14 cellular contexts compared by ENCODE assay signal in genomic region chr15:60363903-60364302, GRCh38. TPM values are rescaled to one million over a fixed set of nuclear protein-coding genes. Genes with fewer than 3 reads are reported as not detected.
DNase-seq lines count a peak whose midpoint lies in the region; TF ChIP-seq lines count a peak whose summit lies in the region.
"Had no signal": no experiment of that assay in that cellular context is flagged by ENCODE, and none has a peak within 500 bp of the region (broad histone marks: within the 10 kb centered on the region; RNA-seq: fewer than 3 reads in every experiment).

No MANE protein-coding gene starts in this region.

- intact Hi-C loops in transverse colon (cut with DNase I; ENCODE audit: low total_unique reads) = loop anchor here (5.0 kb wide), 1 partner anchor 83 kb away; no protein-coding TSS in a partner anchor

- H3K27ac Mint-ChIP-seq in CD8-positive, alpha-beta memory T cell = peak overlapping the region in 6 of 8 donors; percentile 21 to 75 (median 46)
- H3K27ac Mint-ChIP-seq in brain = peak overlapping the region in 4 of 5 experiments; percentile 3 to 89 (median 84)
- H3K27ac Mint-ChIP-seq in nephron progenitor cell = peak overlapping the region; percentile 89
- H3K27ac Mint-ChIP-seq: dendritic cell treated with granulocyte-macrophage colony-stimulating factor and Interleukin-4, amounts not matched to agents 40 ng/mL and 50 ng/mL, for 4 days had no signal

- peaks cover 61% of the 10 kb centered on the region for H3K36me3 ChIP-seq in ACC112 (ENCODE audit: insufficient read depth, low read length)
- H3K36me3 ChIP-seq in CD8-positive, alpha-beta memory T cell (ENCODE audit: insufficient read depth, low read length) = peaks cover 3% of the 10 kb centered on the region
- H3K36me3 ChIP-seq in transverse colon = peaks cover 0 to 32% (median 5%) of the 10 kb centered on the region in 4 donors

- H3K27ac ChIP-seq in ACC112 (ENCODE audit: low read depth, low read length) (peak overlapping the region; percentile 91), transverse colon (peak overlapping the region in 1 of 4 donors; percentile 62)
- no peak overlapping the region for H3K27ac ChIP-seq in CD8-positive, alpha-beta memory T cell (ENCODE audit: low read depth, low read length)

- no peak for DNase-seq in CD8-positive, alpha-beta memory T cell
- DNase-seq in nephron progenitor cell = no peak
- DNase-seq in putamen (ENCODE audit: low spot score) = no peak
- no peak for DNase-seq in transverse colon
- DNase-seq in activated CD8-positive, alpha-beta memory T cell treated with anti-CD3 and anti-CD28 coated beads, Interleukin-2, amount 50 U/mL, for 48 hours = no peak
- DNase-seq in activated effector memory CD4-positive, alpha-beta T cell treated with anti-CD3 and anti-CD28 coated beads, Interleukin-2, amount 50 U/mL, for 16 hours = no peak
- DNase-seq: activated naive CD8-positive, alpha-beta T cell treated with anti-CD3 and anti-CD28 coated beads, Interleukin-2, amount 10 ng/mL, durations not matched to agents 7 days and 5 days; immature natural killer cell; NCI-H1105 treated with DMSO at 0.1 percent for 48 hours; stimulated activated CD4-positive, alpha-beta T cell treated with anti-CD3 and anti-CD28 coated beads, Interleukin-2, amount 100 ng/mL, for 48 hours had no signal

- WGBS in transverse colon (ENCODE audit: low coverage in 1 of 2), 2 donors = 88% methylated on average over 13 of the region's 13 CpGs; no CpG with 5 or more reads in 1 of the 2 donors

- CTCF ChIA-PET in CD8-positive, alpha-beta memory T cell (lab: Charles Lee) = interaction anchor here (2.1 kb wide), 1 partner anchor 157 kb away, joined by 10 read pairs; no protein-coding TSS in a partner anchor

- H3K4me1 ChIP-seq in ACC112 (ENCODE audit: control insufficient read depth, insufficient read depth, low read length, unreplicated experiment) (peaks cover 66% of the 10 kb centered on the region), transverse colon (peaks cover 8 to 38% (median 25%) of the 10 kb centered on the region in 4 donors)
- peaks cover 11% of the 10 kb centered on the region for H3K4me1 ChIP-seq in CD8-positive, alpha-beta memory T cell (ENCODE audit: insufficient read depth, low read length)

- no peak overlapping the region for H2AFZ ChIP-seq in ACC112 (ENCODE audit: low read length, unreplicated experiment)

- no peaks in the 10 kb centered on the region for H3K9me3 ChIP-seq in CD8-positive, alpha-beta memory T cell (ENCODE audit: low read length)
- H3K9me3 ChIP-seq in transverse colon = no peaks in the 10 kb centered on the region

- POLR2A ChIA-PET in CD8-positive, alpha-beta memory T cell (lab: Charles Lee) = interaction anchor here (0.5 kb wide), 1 partner anchor 1376 kb away, joined by 3 read pairs; the partner anchor contains the start of gene RNF111

- peaks cover 20 to 34% (median 28%) of the 10 kb centered on the region in 3 donors for H3K4me1 Mint-ChIP-seq in CD8-positive, alpha-beta memory T cell
- H3K4me1 Mint-ChIP-seq in brain (peaks cover 39% of the 10 kb centered on the region), nephron progenitor cell (peaks cover 34% of the 10 kb centered on the region)

- no peak for TF ChIP-seq CTCF in brain (conservative IDR thresholded peaks at IDR 0.05)
- TF ChIP-seq CTCF in nephron progenitor cell (IDR thresholded peaks at IDR 0.05) = no peak
- no peak for TF ChIP-seq CTCF in transverse colon (IDR thresholded peaks at IDR 0.05)

- no peak for TF ChIP-seq POLR2A in transverse colon (IDR thresholded peaks at IDR 0.05)

- no peaks in the 10 kb centered on the region for H3K9me3 Mint-ChIP-seq in CD8-positive, alpha-beta memory T cell
- H3K9me3 Mint-ChIP-seq in brain (peaks cover 3 to 7% (median 5%) of the 10 kb centered on the region in 5 experiments), nephron progenitor cell (peaks cover 20% of the 10 kb centered on the region)
- H3K9me3 Mint-ChIP-seq: activated naive CD8-positive, alpha-beta T cell treated with anti-CD3 and anti-CD28 coated beads, Interleukin-2, amount 10 ng/mL, durations not matched to agents 7 days and 5 days; dendritic cell treated with granulocyte-macrophage colony-stimulating factor and Interleukin-4, amounts not matched to agents 40 ng/mL and 50 ng/mL, for 4 days; IgD-negative memory B cell; immature natural killer cell had no signal

- H3K4me3 Mint-ChIP-seq in CD8-positive, alpha-beta memory T cell = no peak overlapping the region
- H3K4me3 Mint-ChIP-seq in brain = no peak overlapping the region
- no peak overlapping the region for H3K4me3 Mint-ChIP-seq in nephron progenitor cell
- H3K4me3 Mint-ChIP-seq: activated naive CD8-positive, alpha-beta T cell treated with anti-CD3 and anti-CD28 coated beads, Interleukin-2, amount 10 ng/mL, durations not matched to agents 7 days and 5 days; dendritic cell treated with granulocyte-macrophage colony-stimulating factor and Interleukin-4, amounts not matched to agents 40 ng/mL and 50 ng/mL, for 4 days; IgD-negative memory B cell; immature natural killer cell had no signal

- H3K27me3 Mint-ChIP-seq in CD8-positive, alpha-beta memory T cell = peaks cover 0 to 3% of the 10 kb centered on the region in 2 donors
- no peaks in the 10 kb centered on the region for H3K27me3 Mint-ChIP-seq in brain
- H3K27me3 Mint-ChIP-seq in nephron progenitor cell (ENCODE audit: low read depth, poor library complexity) = no peaks in the 10 kb centered on the region
- H3K27me3 Mint-ChIP-seq: activated naive CD8-positive, alpha-beta T cell treated with anti-CD3 and anti-CD28 coated beads, Interleukin-2, amount 10 ng/mL, durations not matched to agents 7 days and 5 days; dendritic cell treated with granulocyte-macrophage colony-stimulating factor and Interleukin-4, amounts not matched to agents 40 ng/mL and 50 ng/mL, for 4 days; IgD-negative memory B cell had no signal

- no peak for TF ChIP-seq EP300 in transverse colon (IDR thresholded peaks at IDR 0.05; ENCODE audit: low read depth)

- H3K36me3 Mint-ChIP-seq in CD8-positive, alpha-beta memory T cell = peaks cover 3 to 68% (median 8%) of the 10 kb centered on the region in 3 donors
- H3K36me3 Mint-ChIP-seq in brain (peaks cover 25% of the 10 kb centered on the region), nephron progenitor cell (ENCODE audit: low read depth) (peaks cover 44% of the 10 kb centered on the region)

- H3K4me3 ChIP-seq in ACC112 (ENCODE audit: low read depth, low read length) (no peak overlapping the region), transverse colon (no peak overlapping the region)
- no peak overlapping the region for H3K4me3 ChIP-seq in CD8-positive, alpha-beta memory T cell (ENCODE audit: low read length)

- in situ Hi-C loops in transverse colon (cut with MboI; ENCODE audit: low pct_ligation_motif_present in 1 of 4, low pct_unique_long_range_greater_than_20kb in 1 of 4, low sequenced_read_pairs in 3 of 4) = loop anchor here in 1 of 4 donors (5.0 kb wide), 1 partner anchor 73 kb away; no protein-coding TSS in a partner anchor

- H3K27me3 ChIP-seq in ACC112 (ENCODE audit: insufficient read depth, low read length) = no peaks in the 10 kb centered on the region
- no peaks in the 10 kb centered on the region for H3K27me3 ChIP-seq in CD8-positive, alpha-beta memory T cell (ENCODE audit: insufficient read depth, low read length, poor library complexity, severe bottlenecking)
- no peaks in the 10 kb centered on the region for H3K27me3 ChIP-seq in transverse colon

- peaks cover 66% of the 10 kb centered on the region for H3K79me2 ChIP-seq in ACC112 (ENCODE audit: control insufficient read depth, insufficient read depth, low read length, unreplicated experiment)

RNA-seq across cellular contexts. Expression of gene ANXA2, which starts 33.9 kb away (rescaled TPM):
- total RNA-seq in CD8-positive, alpha-beta memory T cell = 100 to 1,000 TPM; 212 to 219 TPM
- polyA plus RNA-seq in CD8-positive, alpha-beta memory T cell = 471 TPM
- 439 TPM for polyA plus RNA-seq in brain (ENCODE audit: insufficient read depth, low read depth, low replicate concordance)
- total RNA-seq in transverse colon = 100 to 1,000 TPM; 487 to 718 (median 620) TPM
